Comparison of ENCODE assay signal across 16 cellular contexts in genomic region chr22:38221908-38222796, GRCh38. TPM values are rescaled to one million over a fixed set of nuclear protein-coding genes. Genes with fewer than 3 reads are reported as not detected.
DNase-seq lines count a peak whose midpoint lies in the region; ATAC-seq and TF ChIP-seq lines count a peak whose summit lies in the region.
"Had no signal": no experiment of that assay in that cellular context is flagged by ENCODE, and none has a peak within 500 bp of the region (broad histone marks: within the 10 kb centered on the region; RNA-seq: fewer than 3 reads in every experiment).

No MANE protein-coding gene starts in this region.

- H3K27me3 Mint-ChIP-seq in activated T-cell treated with anti-CD3 and anti-CD28 coated beads, Interleukin-2, amount 50 U/mL, for 24 hours: no peaks in the 10 kb centered on the region
- H3K27me3 Mint-ChIP-seq in T-helper 17 cell: no peaks in the 10 kb centered on the region

- TF ChIP-seq CTCF in foreskin keratinocyte (conservative IDR thresholded peaks at IDR 0.05): no peak
- no peak for TF ChIP-seq CTCF in tibial artery (IDR thresholded peaks at IDR 0.05)

- no peak overlapping the region for H3K4me3 ChIP-seq in tibial artery
- H3K4me3 ChIP-seq: SK-N-MC, suprapubic skin had no signal

- peaks cover 18% of the 10 kb centered on the region for H3K4me1 Mint-ChIP-seq in activated T-cell treated with anti-CD3 and anti-CD28 coated beads, Interleukin-2, amount 50 U/mL, for 24 hours (ENCODE audit: low read depth)
- H3K4me1 Mint-ChIP-seq in T-helper 17 cell: peaks cover 40% of the 10 kb centered on the region

- peaks cover 27% of the 10 kb centered on the region for H3K36me3 Mint-ChIP-seq in activated T-cell treated with anti-CD3 and anti-CD28 coated beads, Interleukin-2, amount 50 U/mL, for 24 hours (ENCODE audit: low read depth)
- no peaks in the 10 kb centered on the region for H3K36me3 Mint-ChIP-seq in T-helper 17 cell (ENCODE audit: low read depth)

- H3K9me3 ChIP-seq in T-helper 17 cell (ENCODE audit: control insufficient read depth, low read length, poor library complexity, severe bottlenecking) (no peaks in the 10 kb centered on the region), tibial artery (no peaks in the 10 kb centered on the region)
- H3K9me3 ChIP-seq: suprapubic skin had no signal

- peaks cover 23% of the 10 kb centered on the region for H3K4me1 ChIP-seq in foreskin keratinocyte
- H3K4me1 ChIP-seq in tibial artery: peaks cover 10 to 60% (median 35%) of the 10 kb centered on the region in 4 donors

- no peak for DNase-seq in activated T-cell treated with anti-CD3 and anti-CD28 coated beads, Interleukin-2, amount 50 U/mL, for 24 hours
- DNase-seq in activated T-cell treated with anti-CD3 and anti-CD28 coated beads, Interleukin-2, amount 50 U/mL, for 1 hour: no peak
- DNase-seq in T-helper 17 cell (no peak), foreskin keratinocyte (no peak), tibial artery (no peak), SHP77 (lab: John Stamatoyannopoulos, UW) (no peak)
- DNase-seq: activated CD4-positive, alpha-beta T cell treated with anti-CD3 and anti-CD28 coated beads for 4 hours; activated T-cell treated with anti-CD3 and anti-CD28 coated beads for 4 hours; cerebellar nuclear complex; NCI-H2081 treated with DMSO at 0.1 percent for 48 hours; NCI-H69; PC-3 had no signal

- H3K4me3 Mint-ChIP-seq in activated T-cell treated with anti-CD3 and anti-CD28 coated beads, Interleukin-2, amount 50 U/mL, for 24 hours: no peak overlapping the region
- no peak overlapping the region for H3K4me3 Mint-ChIP-seq in T-helper 17 cell

- peaks cover 24 to 65% (median 53%) of the 10 kb centered on the region in 3 donors for H3K36me3 ChIP-seq in tibial artery

- peak overlapping the region; percentile 23 for H3K27ac Mint-ChIP-seq in activated T-cell treated with anti-CD3 and anti-CD28 coated beads, Interleukin-2, amount 50 U/mL, for 24 hours
- peak overlapping the region; percentile 95 for H3K27ac Mint-ChIP-seq in T-helper 17 cell

- intact Hi-C loops in tibial artery (cut with DNase I; ENCODE audit: low total_unique reads): no loop called here

- peak overlapping the region; percentile 36 for H3K27ac ChIP-seq in foreskin keratinocyte
- peak overlapping the region; percentile 6 to 50 for H3K27ac ChIP-seq in tibial artery
- H3K27ac ChIP-seq: SK-N-MC had no signal

- H3K9me3 Mint-ChIP-seq in activated T-cell treated with anti-CD3 and anti-CD28 coated beads, Interleukin-2, amount 50 U/mL, for 24 hours: no peaks in the 10 kb centered on the region

- H3K27me3 ChIP-seq in foreskin keratinocyte (no peaks in the 10 kb centered on the region), tibial artery (no peaks in the 10 kb centered on the region)
- H3K27me3 ChIP-seq: suprapubic skin had no signal

- no peak for ATAC-seq in T-helper 17 cell
- ATAC-seq in foreskin keratinocyte: no peak
- ATAC-seq in HG03025 (IDR thresholded peaks at IDR 0.05; ENCODE audit: low FRiP score, unreplicated experiment): no peak
- no peak for ATAC-seq in GM21737 (IDR thresholded peaks at IDR 0.05; ENCODE audit: unreplicated experiment)
- ATAC-seq: PC-3 had no signal

RNA-seq across cellular contexts. Expression of gene MAFF, which starts 20.4 kb away (rescaled TPM):
- total RNA-seq in T-helper 17 cell: 10 to 100 TPM; 44.4 to 80.2 TPM
- 21.1 and 23.8 TPM in 2 replicates for total RNA-seq in foreskin keratinocyte
- polyA plus RNA-seq in foreskin keratinocyte: 18.7 and 20.0 TPM in 2 replicates

RNA-seq across cellular contexts. Expression of gene PLA2G6, which starts 40.5 kb away (rescaled TPM):
- 10 to 100 TPM; 72.2 to 91.4 TPM for total RNA-seq in T-helper 17 cell
- total RNA-seq in foreskin keratinocyte: 3.4 and 4.6 TPM in 2 replicates
- 2.4 and 2.5 TPM in 2 replicates for polyA plus RNA-seq in foreskin keratinocyte

RNA-seq across cellular contexts. Expression of gene TMEM184B, which starts 50.7 kb away (rescaled TPM):
- total RNA-seq in T-helper 17 cell (10 to 100 TPM; 53.3 TPM), foreskin keratinocyte (54.0 and 55.7 TPM in 2 replicates)
- 37.1 and 43.9 TPM in 2 replicates for polyA plus RNA-seq in foreskin keratinocyte

Comparison
In these comparisons a context has a peak if more than half of its experiments do, and no peak if none do; other contexts are left out.
1. RNA of gene PLA2G6, which starts 40.5 kb away (total RNA-seq): 72.2 to 91.4 TPM in T-helper 17 cell; 3.4 to 4.6 TPM in foreskin keratinocyte; every median in the first group is over 10 times any median in the second.